Comparison of ENCODE assay signal across 11 cellular contexts in the genomic region with DNA sequence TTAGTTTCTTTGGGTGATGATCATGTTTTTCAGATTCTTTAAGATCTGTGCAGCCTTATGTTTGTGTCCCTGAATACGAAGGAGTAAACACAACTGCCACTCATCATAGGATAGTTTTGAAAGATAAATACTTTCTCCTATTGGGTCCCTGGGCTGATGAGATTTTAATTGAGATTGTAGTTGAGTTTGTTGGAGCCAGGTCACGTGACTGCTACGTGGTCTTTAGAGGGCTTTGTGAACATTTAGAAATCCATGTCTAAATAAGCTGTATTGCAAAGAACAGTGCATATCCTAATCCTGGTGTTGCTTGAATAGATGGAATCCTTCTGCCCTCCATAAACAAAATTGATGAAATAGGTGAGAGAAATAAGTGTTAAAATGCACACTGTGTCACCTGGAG. TPM values are rescaled to one million over a fixed set of nuclear protein-coding genes. Genes with fewer than 3 reads are reported as not detected.
"Had no signal": no experiment of that assay in that cellular context is flagged by ENCODE, and none has a peak within 500 bp of the region (broad histone marks: within the 10 kb centered on the region; RNA-seq: fewer than 3 reads in every experiment).

No MANE protein-coding gene starts in this region.

- H3K27ac ChIP-seq: HL-60, KMS-11 had no signal

- H3K4me2 ChIP-seq: GM23338, KMS-11 had no signal

- H2AFZ ChIP-seq: GM23338 had no signal

- H3K4me3 Mint-ChIP-seq: GM23338, H9, HFFc6 had no signal

- H3K4me3 ChIP-seq: GM23338 had no signal

- H3K9ac ChIP-seq: KMS-11 had no signal

- FAIRE-seq: H1, H54 had no signal

- DNase-seq: H9, HFFc6, IMR-90, KBM-7 had no signal

- H3K27ac Mint-ChIP-seq: GM23338, H9, HFFc6 had no signal

- H3K4me1 Mint-ChIP-seq: GM23338, H9 had no signal

- ATAC-seq: GM23338, HCT116 had no signal

RNA-seq across cellular contexts. Expression of a gene that starts 17.4 kb away (rescaled TPM):
- total RNA-seq: GM23338, H1, H9, HFFc6, HT1080, IMR-90 had no signal
- polyA plus RNA-seq: GM23338, H1, IMR-90 had no signal
